In the genomic region with DNA sequence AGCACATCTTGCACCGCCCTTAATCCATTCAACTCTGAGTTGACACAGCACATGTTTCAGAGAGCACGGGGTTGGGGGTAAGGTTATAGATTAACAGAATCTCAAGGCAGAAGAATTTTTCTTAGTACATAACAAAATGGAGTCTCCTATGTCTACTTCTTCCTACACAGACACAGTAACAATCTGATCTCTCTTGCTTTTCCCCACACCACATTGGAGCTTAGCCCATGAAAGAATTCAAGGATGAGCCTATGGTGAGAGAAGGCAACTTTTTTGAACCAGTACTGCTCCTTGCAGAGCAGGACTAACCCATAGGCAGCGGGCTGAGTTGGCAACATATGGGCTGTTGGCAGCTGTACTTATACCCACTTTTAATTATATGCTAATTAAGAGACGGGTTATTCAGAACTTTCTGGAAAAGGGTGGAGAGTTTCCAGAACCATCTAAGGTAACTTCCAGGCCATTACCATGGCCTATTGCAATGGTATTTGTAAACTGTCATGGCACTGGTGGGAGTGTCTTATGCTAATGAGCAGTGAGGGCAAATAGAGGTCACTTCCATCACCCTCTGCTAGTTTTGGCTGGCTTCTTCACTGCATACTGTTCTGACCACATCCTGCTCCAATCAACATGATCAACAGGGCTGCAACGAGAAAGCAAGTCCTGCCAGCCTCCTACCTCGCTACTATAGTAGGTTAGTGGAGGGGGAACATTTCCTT, we compare ENCODE assay signal across 8 cellular contexts. TPM values are rescaled to one million over a fixed set of nuclear protein-coding genes. Genes with fewer than 3 reads are reported as not detected.
DNase-seq lines count a peak whose midpoint lies in the region; ATAC-seq and TF ChIP-seq lines count a peak whose summit lies in the region.
"Not testable (repeated sequence)": the region's sequence is repeated elsewhere in the genome, so short reads cannot be mapped to it uniquely, and the experiment has no call there.

No MANE protein-coding gene starts in this region.

- not testable (repeated sequence) for H3K4me3 ChIP-seq in Peyer's patch; liver (ENCODE audit: low read depth in 1 of 3, low read length in 3 of 3)

- not testable (repeated sequence) for TF ChIP-seq POLR2A in Peyer's patch (IDR thresholded peaks at IDR 0.05)

- TF ChIP-seq CTCF in Peyer's patch (IDR thresholded peaks at IDR 0.05); liver (IDR thresholded peaks at IDR 0.05; ENCODE audit: low read depth, low read length, missing input control): not testable (repeated sequence)

- not testable (repeated sequence) for H3K9me3 ChIP-seq in Peyer's patch; liver (ENCODE audit: control insufficient read depth in 4 of 4, low read length in 3 of 4)

- 46% methylated on average over 4 of the region's 6 CpGs for WGBS in liver

- TF ChIP-seq RAD21 in liver (IDR thresholded peaks at IDR 0.05), result not testable (repeated sequence)

- peaks cover 6 to 28% (median 8%) of the 10 kb centered on the region in 4 donors for H3K4me1 ChIP-seq in Peyer's patch
- H3K4me1 ChIP-seq in liver (ENCODE audit: control insufficient read depth in 4 of 4, insufficient read depth in 4 of 4, low read length in 3 of 4), result not testable (repeated sequence)

- H3K27ac ChIP-seq in Peyer's patch (peak overlapping the region; percentile 52 to 81 (median 61)), temporal lobe (ENCODE audit: low read depth, low read length) (peak overlapping the region; percentile 83)
- H3K27ac ChIP-seq in liver (ENCODE audit: low read depth in 1 of 2, low read length in 2 of 2), result not testable (repeated sequence)

- H3K9ac ChIP-seq in liver (ENCODE audit: low read depth in 1 of 2, low read length in 2 of 2), result not testable (repeated sequence)

- H3K27me3 ChIP-seq in Peyer's patch; liver (ENCODE audit: control insufficient read depth in 4 of 4, insufficient read depth in 4 of 4, low read length in 3 of 4): not testable (repeated sequence)

- H3K36me3 ChIP-seq in Peyer's patch; liver (ENCODE audit: control insufficient read depth in 4 of 4, insufficient read depth in 3 of 4, low read depth in 1 of 4, low read length in 3 of 4): not testable (repeated sequence)

- DNase-seq in GDM1 (lab: John Stamatoyannopoulos, UW) (peak; percentile 40), Peyer's patch (peak in 2 of 3 donors; percentile 78 to 81)
- DNase-seq in activated CD8-positive, alpha-beta memory T cell treated with anti-CD3 and anti-CD28 coated beads, Interleukin-2, amount 50 U/mL, for 4 hours, result peak; percentile 30
- peak; percentile 24 for DNase-seq in effector CD8-positive, alpha-beta T cell (lab: John Stamatoyannopoulos, UW)

- ATAC-seq in GM21528 (IDR thresholded peaks at IDR 0.05; ENCODE audit: low FRiP score, unreplicated experiment) (peak; percentile 73), HG03469 (IDR thresholded peaks at IDR 0.05; ENCODE audit: unreplicated experiment) (peak; percentile 84)

TF ChIP-seq in liver, 16 proteins besides CTCF, POLR2A, EP300 and RAD21:
- TF ChIP-seq SP1 (IDR thresholded peaks at IDR 0.05) (peak; percentile 70), YY1 (IDR thresholded peaks at IDR 0.05) (peak; percentile 85), FOXA2 (IDR thresholded peaks at IDR 0.05) (peak; percentile 47), GABPA (IDR thresholded peaks at IDR 0.05 in 1 of 2, conservative IDR thresholded peaks at IDR 0.05 in 1 of 2) (peak in 1 of 2 donors; percentile 65), HNF4A (conservative IDR thresholded peaks at IDR 0.05) (peak in 1 of 2 donors; percentile 53), RXRA (IDR thresholded peaks at IDR 0.05) (peak; percentile 77 to 86)
- TF ChIP-seq, protein P1, sequence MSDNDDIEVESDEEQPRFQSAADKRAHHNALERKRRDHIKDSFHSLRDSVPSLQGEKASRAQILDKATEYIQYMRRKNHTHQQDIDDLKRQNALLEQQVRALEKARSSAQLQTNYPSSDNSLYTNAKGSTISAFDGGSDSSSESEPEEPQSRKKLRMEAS (IDR thresholded peaks at IDR 0.05), result peak; percentile 33
- TF ChIP-seq, protein P2, sequence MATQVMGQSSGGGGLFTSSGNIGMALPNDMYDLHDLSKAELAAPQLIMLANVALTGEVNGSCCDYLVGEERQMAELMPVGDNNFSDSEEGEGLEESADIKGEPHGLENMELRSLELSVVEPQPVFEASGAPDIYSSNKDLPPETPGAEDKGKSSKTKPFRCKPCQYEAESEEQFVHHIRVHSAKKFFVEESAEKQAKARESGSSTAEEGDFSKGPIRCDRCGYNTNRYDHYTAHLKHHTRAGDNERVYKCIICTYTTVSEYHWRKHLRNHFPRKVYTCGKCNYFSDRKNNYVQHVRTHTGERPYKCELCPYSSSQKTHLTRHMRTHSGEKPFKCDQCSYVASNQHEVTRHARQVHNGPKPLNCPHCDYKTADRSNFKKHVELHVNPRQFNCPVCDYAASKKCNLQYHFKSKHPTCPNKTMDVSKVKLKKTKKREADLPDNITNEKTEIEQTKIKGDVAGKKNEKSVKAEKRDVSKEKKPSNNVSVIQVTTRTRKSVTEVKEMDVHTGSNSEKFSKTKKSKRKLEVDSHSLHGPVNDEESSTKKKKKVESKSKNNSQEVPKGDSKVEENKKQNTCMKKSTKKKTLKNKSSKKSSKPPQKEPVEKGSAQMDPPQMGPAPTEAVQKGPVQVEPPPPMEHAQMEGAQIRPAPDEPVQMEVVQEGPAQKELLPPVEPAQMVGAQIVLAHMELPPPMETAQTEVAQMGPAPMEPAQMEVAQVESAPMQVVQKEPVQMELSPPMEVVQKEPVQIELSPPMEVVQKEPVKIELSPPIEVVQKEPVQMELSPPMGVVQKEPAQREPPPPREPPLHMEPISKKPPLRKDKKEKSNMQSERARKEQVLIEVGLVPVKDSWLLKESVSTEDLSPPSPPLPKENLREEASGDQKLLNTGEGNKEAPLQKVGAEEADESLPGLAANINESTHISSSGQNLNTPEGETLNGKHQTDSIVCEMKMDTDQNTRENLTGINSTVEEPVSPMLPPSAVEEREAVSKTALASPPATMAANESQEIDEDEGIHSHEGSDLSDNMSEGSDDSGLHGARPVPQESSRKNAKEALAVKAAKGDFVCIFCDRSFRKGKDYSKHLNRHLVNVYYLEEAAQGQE (IDR thresholded peaks at IDR 0.05), result peak; percentile 19

RNA-seq across cellular contexts. Expression of a gene that starts 5.4 kb away (rescaled TPM):
- total RNA-seq in Peyer's patch (100 to 1,000 TPM in 2 of 4 donors, 10 to 100 TPM in 2; 54.5 to 179 (median 93.4) TPM), liver (10 to 100 TPM in 1 of 2 donors, 1 to 10 TPM in 1; 4.4 to 23.8 TPM), temporal lobe (3.0 TPM)
- 10 to 100 TPM; 65.9 to 86.4 TPM for polyA plus RNA-seq in liver

RNA-seq across cellular contexts. Expression of a gene that starts 25.3 kb away (rescaled TPM):
- total RNA-seq in Peyer's patch (under 1 TPM in 1 of 4 donors, not detected in 3; 0.53 TPM), liver (under 1 TPM in 1 of 2 donors, not detected in 1; 0.98 TPM), temporal lobe (not detected)
- under 1 TPM in 1 of 2 donors, not detected in 1; 0.03 TPM for polyA plus RNA-seq in liver

RNA-seq across cellular contexts. Expression of a gene that starts 31.9 kb away (rescaled TPM):
- total RNA-seq in Peyer's patch (100 to 1,000 TPM in 1 of 4 donors, 10 to 100 TPM in 3; 13.2 to 144 (median 68.7) TPM), liver (not detected), temporal lobe (0.25 TPM)
- under 1 TPM; 0.32 to 0.44 TPM for polyA plus RNA-seq in liver

RNA-seq across cellular contexts. Expression of a gene that starts 40.3 kb away (rescaled TPM):
- 1 to 10 TPM in 1 of 4 donors, under 1 TPM in 1, not detected in 2; 0.67 to 3.3 TPM for total RNA-seq in Peyer's patch
- total RNA-seq in liver, result 1 to 10 TPM in 1 of 2 donors, not detected in 1; 1.4 TPM
- polyA plus RNA-seq in liver, result under 1 TPM in 1 of 2 donors, not detected in 1; 0.03 TPM
- total RNA-seq in temporal lobe, result 1.5 TPM

Comparison
In these comparisons a context has a peak if more than half of its experiments do, and no peak if none do; other contexts are left out.
1. DNase-seq: peak in every context shown above with its lines; median percentile 80 in Peyer's patch; 40 in GDM1; 30 in activated CD8-positive, alpha-beta memory T cell treated with anti-CD3 and anti-CD28 coated beads, Interleukin-2, amount 50 U/mL, for 4 hours; 24 in effector CD8-positive, alpha-beta T cell.
2. RNA of a gene that starts 31.9 kb away (total RNA-seq): 13.2 to 144 TPM in Peyer's patch; 0.25 TPM in temporal lobe (single experiment) and not detected in liver; every median in the first group is over 10 times any median in the second.